Comparison of ENCODE assay signal across 24 cellular contexts in genomic region chr4:17583944-17584343, GRCh38.
"Had no signal": no experiment of that assay in that cellular context is flagged by ENCODE, and none has a peak within 500 bp of the region (broad histone marks: within the 10 kb centered on the region; RNA-seq: fewer than 3 reads in every experiment).

No MANE protein-coding gene starts in this region.

- H3K27me3 Mint-ChIP-seq: activated CD8-positive, alpha-beta memory T cell treated with anti-CD3 and anti-CD28 coated beads, Interleukin-2, amount 10 ng/mL, durations not matched to agents 7 days and 5 days; activated naive CD8-positive, alpha-beta T cell; activated T-cell treated with anti-CD3 and anti-CD28 coated beads, Interleukin-2, amount 50 U/mL, for 24 hours; progenitor cell of endocrine pancreas had no signal

- DNase-seq: activated CD4-positive, alpha-beta T cell treated with anti-CD3 and anti-CD28 coated beads for 1 hour; activated CD4-positive, alpha-beta T cell treated with anti-CD3 and anti-CD28 coated beads, Interleukin-2, amount 50 U/mL, for 4 hours; activated CD8-positive, alpha-beta memory T cell treated with anti-CD3 and anti-CD28 coated beads, Interleukin-2, amount 10 ng/mL, durations not matched to agents 7 days and 5 days; activated effector memory CD4-positive, alpha-beta T cell treated with anti-CD3 and anti-CD28 coated beads, Interleukin-2, amount 50 U/mL, for 16 hours; activated T-cell treated with anti-CD3 and anti-CD28 coated beads, Interleukin-2, amount 50 U/mL, for 24 hours; body of pancreas; dermis blood vessel endothelial cell; endodermal cell; erythroblast; gastrocnemius medialis; heart left ventricle; left colon; nephron progenitor cell; stimulated activated CD4-positive, alpha-beta T cell treated with anti-CD3 and anti-CD28 coated beads, Interleukin-4, amount 100 ng/mL, for 24 hours; stimulated activated naive CD4-positive, alpha-beta T cell treated with Interleukin-2 at 50 U/mL for 16 hours; T-helper 9 cell; upper lobe of right lung had no signal

- H3K4me1 Mint-ChIP-seq: endodermal cell, mesothelial cell of epicardium had no signal

- H3K9me3 Mint-ChIP-seq: activated T-cell treated with anti-CD3 and anti-CD28 coated beads, Interleukin-2, amount 50 U/mL, for 24 hours; endodermal cell; mesothelial cell of epicardium; nephron progenitor cell had no signal

- H3K4me3 ChIP-seq: body of pancreas, gastrocnemius medialis, heart left ventricle, lung, right atrium auricular region, skin epidermis, suprapubic skin, upper lobe of right lung had no signal

- ATAC-seq: activated CD8-positive, alpha-beta memory T cell treated with anti-CD3 and anti-CD28 coated beads, Interleukin-2, amount 10 ng/mL, durations not matched to agents 7 days and 5 days; body of pancreas; gastrocnemius medialis; heart left ventricle; left colon; upper lobe of right lung had no signal

- H3K9me3 ChIP-seq: body of pancreas, gastrocnemius medialis, heart left ventricle, right atrium auricular region, suprapubic skin, upper lobe of right lung had no signal

- H3K27me3 ChIP-seq: body of pancreas, gastrocnemius medialis, heart left ventricle, right atrium auricular region, suprapubic skin, upper lobe of right lung had no signal

- H3K4me3 Mint-ChIP-seq: activated CD8-positive, alpha-beta memory T cell treated with anti-CD3 and anti-CD28 coated beads, Interleukin-2, amount 10 ng/mL, durations not matched to agents 7 days and 5 days; activated naive CD8-positive, alpha-beta T cell; activated T-cell treated with anti-CD3 and anti-CD28 coated beads, Interleukin-2, amount 50 U/mL, for 24 hours; endodermal cell; mesothelial cell of epicardium; nephron progenitor cell had no signal

- H3K27ac Mint-ChIP-seq: activated CD8-positive, alpha-beta memory T cell treated with anti-CD3 and anti-CD28 coated beads, Interleukin-2, amount 10 ng/mL, durations not matched to agents 7 days and 5 days; activated naive CD8-positive, alpha-beta T cell; activated T-cell treated with anti-CD3 and anti-CD28 coated beads, Interleukin-2, amount 50 U/mL, for 24 hours; endodermal cell; mesothelial cell of epicardium; nephron progenitor cell; progenitor cell of endocrine pancreas had no signal

- H3K27ac ChIP-seq: body of pancreas, right atrium auricular region, suprapubic skin, upper lobe of right lung had no signal
